In the genomic region with DNA sequence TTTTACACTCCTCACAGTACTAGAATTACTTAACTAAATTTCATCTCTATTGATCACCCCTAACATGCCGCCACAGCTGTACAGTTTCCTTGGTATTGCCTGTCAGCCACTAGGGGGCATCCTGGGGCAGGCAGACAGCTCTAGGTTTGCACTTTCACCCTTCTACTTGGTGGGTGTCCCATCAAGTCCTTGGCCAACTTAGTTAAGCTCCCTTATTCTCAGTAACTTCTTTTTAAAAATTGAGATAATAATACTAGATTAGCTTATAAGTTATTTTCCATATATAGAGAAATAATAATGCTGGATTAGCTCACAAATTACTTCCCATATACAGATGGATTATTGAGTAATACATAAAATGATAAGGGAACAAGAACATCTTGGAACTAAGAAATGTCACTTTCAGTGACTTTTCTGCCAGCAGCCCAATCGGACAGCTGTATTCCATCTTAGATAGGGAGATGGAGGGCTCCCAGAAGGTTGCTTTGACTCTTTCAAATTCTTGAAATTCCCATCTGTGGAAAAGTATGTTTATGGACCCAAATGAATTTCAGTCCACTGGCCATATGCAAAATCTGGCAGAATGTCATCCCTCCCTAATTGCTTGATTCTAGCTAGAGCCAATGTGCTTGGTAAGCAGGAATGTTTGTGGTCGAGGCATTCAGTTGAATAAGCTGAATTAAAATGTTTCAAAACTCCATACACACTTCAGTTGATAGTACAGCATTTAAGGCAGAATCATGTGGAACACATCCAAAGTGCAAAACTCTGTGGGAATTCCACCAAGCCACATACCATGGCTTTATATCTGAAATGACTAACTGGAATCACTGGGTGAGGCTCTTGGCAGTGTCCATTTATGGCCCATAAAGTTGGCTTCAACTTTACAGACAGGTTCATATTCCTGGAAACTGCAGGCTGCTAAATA, we compare ENCODE assay signal across 7 cellular contexts.
DNase-seq lines count a peak whose midpoint lies in the region; ATAC-seq and TF ChIP-seq lines count a peak whose summit lies in the region.

No MANE protein-coding gene starts in this region.

- H3K27me3 Mint-ChIP-seq in central memory CD8-positive, alpha-beta T cell: no peaks in the 10 kb centered on the region
- no peaks in the 10 kb centered on the region for H3K27me3 Mint-ChIP-seq in stimulated activated naive CD8-positive, alpha-beta T cell treated with anti-CD3 and anti-CD28 coated beads, Interleukin-15, amount 100 ng/mL, for 72 hours

- no peaks in the 10 kb centered on the region for H3K9me3 Mint-ChIP-seq in central memory CD8-positive, alpha-beta T cell
- no peaks in the 10 kb centered on the region for H3K9me3 Mint-ChIP-seq in stimulated activated naive CD8-positive, alpha-beta T cell treated with anti-CD3 and anti-CD28 coated beads, Interleukin-15, amount 100 ng/mL, for 72 hours

- TF ChIP-seq RAD21 in liver (IDR thresholded peaks at IDR 0.05): peak; percentile 69 to 75

- H3K27me3 ChIP-seq in HL-60 (ENCODE audit: insufficient read depth, poor library complexity, severe bottlenecking): no peaks in the 10 kb centered on the region
- H3K27me3 ChIP-seq in liver (ENCODE audit: control insufficient read depth in 4 of 4, insufficient read depth in 4 of 4, low read length in 3 of 4): no peaks in the 10 kb centered on the region

- 67% methylated on average over 3 of the region's 3 CpGs for WGBS in liver

- DNase-seq in GM10266 (ENCODE audit: extremely low spot score) (peak; percentile 72), HL-60 (ENCODE audit: low read depth in 1 of 2, low spot score in 1 of 2) (peak; percentile 38 to 41), SW480 (ENCODE audit: low spot score) (peak; percentile 9)
- DNase-seq in central memory CD8-positive, alpha-beta T cell (ENCODE audit: low spot score in 2 of 2): no peak
- peak; percentile 33 to 45 for DNase-seq in stimulated activated naive CD8-positive, alpha-beta T cell treated with anti-CD3 and anti-CD28 coated beads, Interleukin-15, amount 100 ng/mL, for 72 hours

- H3K36me3 ChIP-seq in liver (ENCODE audit: control insufficient read depth in 4 of 4, insufficient read depth in 3 of 4, low read depth in 1 of 4, low read length in 3 of 4): no peaks in the 10 kb centered on the region

- H3K4me1 ChIP-seq in liver (ENCODE audit: control insufficient read depth in 4 of 4, insufficient read depth in 4 of 4, low read length in 3 of 4): no peaks in the 10 kb centered on the region

- H3K36me3 Mint-ChIP-seq in central memory CD8-positive, alpha-beta T cell (ENCODE audit: insufficient read depth): no peaks in the 10 kb centered on the region

- H3K4me3 ChIP-seq in HL-60 (replicated peaks; ENCODE audit: insufficient read depth, low read length) (no peak overlapping the region), liver (ENCODE audit: low read depth in 1 of 3, low read length in 3 of 3) (no peak overlapping the region)

- TF ChIP-seq CTCF in GM10266 (IDR thresholded peaks at IDR 0.05; ENCODE audit: control insufficient read depth, insufficient read depth, low read depth, missing control alignments): peak; percentile 88
- peak; percentile 58 for TF ChIP-seq CTCF in HL-60 (IDR thresholded peaks at IDR 0.05; ENCODE audit: insufficient read depth, low read length)
- peak; percentile 49 for TF ChIP-seq CTCF in liver (IDR thresholded peaks at IDR 0.05; ENCODE audit: low read depth, low read length, missing input control)

- no peak overlapping the region for H3K4me3 Mint-ChIP-seq in central memory CD8-positive, alpha-beta T cell
- H3K4me3 Mint-ChIP-seq in stimulated activated naive CD8-positive, alpha-beta T cell treated with anti-CD3 and anti-CD28 coated beads, Interleukin-15, amount 100 ng/mL, for 72 hours: no peak overlapping the region

- H3K9me3 ChIP-seq in liver (ENCODE audit: control insufficient read depth in 4 of 4, low read length in 3 of 4): no peaks in the 10 kb centered on the region

- H3K9ac ChIP-seq in liver (ENCODE audit: low read depth in 1 of 2, low read length in 2 of 2): no peak overlapping the region

- no peak overlapping the region for H3K27ac Mint-ChIP-seq in central memory CD8-positive, alpha-beta T cell (ENCODE audit: low read depth)
- H3K27ac Mint-ChIP-seq in stimulated activated naive CD8-positive, alpha-beta T cell treated with anti-CD3 and anti-CD28 coated beads, Interleukin-15, amount 100 ng/mL, for 72 hours: no peak overlapping the region

- no peaks in the 10 kb centered on the region for H3K4me1 Mint-ChIP-seq in central memory CD8-positive, alpha-beta T cell
- H3K4me1 Mint-ChIP-seq in stimulated activated naive CD8-positive, alpha-beta T cell treated with anti-CD3 and anti-CD28 coated beads, Interleukin-15, amount 100 ng/mL, for 72 hours: no peaks in the 10 kb centered on the region

- H3K27ac ChIP-seq in HL-60 (replicated peaks) (no peak overlapping the region), liver (ENCODE audit: low read depth in 1 of 2, low read length in 2 of 2) (no peak overlapping the region)

- peak; percentile 92 for ATAC-seq in GM21390 (IDR thresholded peaks at IDR 0.05; ENCODE audit: unreplicated experiment)
- peak; percentile 28 for ATAC-seq in central memory CD8-positive, alpha-beta T cell (replicated peaks; ENCODE audit: extremely low read depth, poor library complexity, severe bottlenecking)
- ATAC-seq in stimulated activated naive CD8-positive, alpha-beta T cell treated with anti-CD3 and anti-CD28 coated beads, Interleukin-15, amount 100 ng/mL, for 72 hours: peak; percentile 77

TF ChIP-seq in liver, 16 proteins besides CTCF, POLR2A, EP300 and RAD21:
- TF ChIP-seq TAF1 (conservative IDR thresholded peaks at IDR 0.05): no peak
- TF ChIP-seq EGR1 (IDR thresholded peaks at IDR 0.05; ENCODE audit: low read depth in 2 of 2): no peak
- no peak for TF ChIP-seq FOXA1 (IDR thresholded peaks at IDR 0.05)
- no peak for TF ChIP-seq HNF4A (conservative IDR thresholded peaks at IDR 0.05)
- no peak for TF ChIP-seq SP1 (IDR thresholded peaks at IDR 0.05)
- peak; percentile 67 for TF ChIP-seq NR2F2 (IDR thresholded peaks at IDR 0.05)
- TF ChIP-seq, protein P1, sequence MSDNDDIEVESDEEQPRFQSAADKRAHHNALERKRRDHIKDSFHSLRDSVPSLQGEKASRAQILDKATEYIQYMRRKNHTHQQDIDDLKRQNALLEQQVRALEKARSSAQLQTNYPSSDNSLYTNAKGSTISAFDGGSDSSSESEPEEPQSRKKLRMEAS (IDR thresholded peaks at IDR 0.05): no peak
- no peak for TF ChIP-seq FOXA2 (IDR thresholded peaks at IDR 0.05)

Comparison
In these comparisons a context has a peak if more than half of its experiments do, and no peak if none do; other contexts are left out.
1. DNase-seq: peak in GM10266 (single experiment), HL-60 (2 of 2), SW480 (single experiment) and stimulated activated naive CD8-positive, alpha-beta T cell treated with anti-CD3 and anti-CD28 coated beads, Interleukin-15, amount 100 ng/mL, for 72 hours (2 of 2); none in central memory CD8-positive, alpha-beta T cell (0 of 2).
2. ATAC-seq: peak in every context shown above with its lines; median percentile 92 in GM21390; 77 in stimulated activated naive CD8-positive, alpha-beta T cell treated with anti-CD3 and anti-CD28 coated beads, Interleukin-15, amount 100 ng/mL, for 72 hours; 28 in central memory CD8-positive, alpha-beta T cell.
3. Peak in every context shown above with its lines, with median percentiles within 50 percentile points of each other: CTCF ChIP-seq.